35 cellular contexts compared by ENCODE assay signal in genomic region chr10:12922117-12922900, GRCh38.
"Had no signal": no experiment of that assay in that cellular context is flagged by ENCODE, and none has a peak within 500 bp of the region (broad histone marks: within the 10 kb centered on the region; RNA-seq: fewer than 3 reads in every experiment).

No MANE protein-coding gene starts in this region.

- ATAC-seq: activated CD8-positive, alpha-beta T cell treated with anti-CD3 and anti-CD28 coated beads for 36 hours; activated naive CD4-positive, alpha-beta T cell treated with anti-CD3 and anti-CD28 coated beads, Interleukin-2, amount 50 U/mL, for 72 hours; activated T-cell treated with anti-CD3 and anti-CD28 coated beads, Interleukin-2, amount 50 U/mL, for 4 hours; body of pancreas; Right ventricle myocardium inferior had no signal

- H3K9me3 Mint-ChIP-seq: activated CD4-positive, alpha-beta T cell treated with anti-CD3 and anti-CD28 coated beads, Interleukin-2, amount 10 ng/mL, durations not matched to agents 24 days and 14 days; activated CD8-positive, alpha-beta T cell treated with anti-CD3 and anti-CD28 coated beads for 36 hours; activated naive CD4-positive, alpha-beta T cell treated with anti-CD3 and anti-CD28 coated beads for 36 hours; activated naive CD4-positive, alpha-beta T cell treated with anti-CD3 and anti-CD28 coated beads, Interleukin-2, amount 50 U/mL, for 72 hours; activated T-cell treated with anti-CD3 and anti-CD28 coated beads, Interleukin-2, amount 50 U/mL, for 4 hours; activated T-helper 1 cell treated with anti-CD3 and anti-CD28 coated beads, Interleukin-12 subunit alpha, Interleukin-12 subunit beta, Interleukin-2, Interleukin-4 antibody, amounts not matched to agents 30 ng/mL and 10 ng/mL and 1 ng/mL, durations not matched to agents 14 hours and 24 hours and 36 hours; T-helper 1 cell treated with Interleukin-12 subunit alpha and Interleukin-12 subunit beta and Interleukin-4 antibody, amounts not matched to agents 30 μg/mL and 1 μg/mL, for 36 hours; T-helper 2 cell treated with Interferon-gamma antibody and Interleukin-4, amounts not matched to agents 5 μg/mL and 100 μg/mL, for 36 hours had no signal

- H3K27me3 ChIP-seq: adrenal gland, body of pancreas, breast epithelium, MG63 had no signal

- H3K9me3 ChIP-seq: adrenal gland, body of pancreas had no signal

- H3K36me3 ChIP-seq: adrenal gland, breast epithelium, MG63 had no signal

- H3K4me3 Mint-ChIP-seq: activated CD4-positive, alpha-beta T cell treated with anti-CD3 and anti-CD28 coated beads, Interleukin-2, amount 10 ng/mL, durations not matched to agents 24 days and 14 days; activated CD8-positive, alpha-beta T cell treated with anti-CD3 and anti-CD28 coated beads for 36 hours; activated naive CD4-positive, alpha-beta T cell treated with anti-CD3 and anti-CD28 coated beads for 36 hours; activated T-cell treated with anti-CD3 and anti-CD28 coated beads, Interleukin-2, amount 50 U/mL, for 4 hours; activated T-helper 1 cell treated with anti-CD3 and anti-CD28 coated beads, Interleukin-12 subunit alpha, Interleukin-12 subunit beta, Interleukin-2, Interleukin-4 antibody, amounts not matched to agents 30 ng/mL and 10 ng/mL and 1 ng/mL, durations not matched to agents 14 hours and 24 hours and 36 hours; T-helper 1 cell treated with Interleukin-12 subunit alpha and Interleukin-12 subunit beta and Interleukin-4 antibody, amounts not matched to agents 30 μg/mL and 1 μg/mL, for 36 hours; T-helper 2 cell treated with Interferon-gamma antibody and Interleukin-4, amounts not matched to agents 5 μg/mL and 100 μg/mL, for 36 hours had no signal

- H3K27ac Mint-ChIP-seq: activated CD4-positive, alpha-beta T cell treated with anti-CD3 and anti-CD28 coated beads, Interleukin-2, amount 10 ng/mL, durations not matched to agents 24 days and 14 days; activated CD8-positive, alpha-beta T cell treated with anti-CD3 and anti-CD28 coated beads for 36 hours; activated naive CD4-positive, alpha-beta T cell treated with anti-CD3 and anti-CD28 coated beads for 36 hours; activated naive CD4-positive, alpha-beta T cell treated with anti-CD3 and anti-CD28 coated beads, Interleukin-2, amount 50 U/mL, for 72 hours; activated T-helper 1 cell treated with anti-CD3 and anti-CD28 coated beads, Interleukin-12 subunit alpha, Interleukin-12 subunit beta, Interleukin-2, Interleukin-4 antibody, amounts not matched to agents 30 ng/mL and 10 ng/mL and 1 ng/mL, durations not matched to agents 14 hours and 24 hours and 36 hours; T-helper 1 cell treated with Interleukin-12 subunit alpha and Interleukin-12 subunit beta and Interleukin-4 antibody, amounts not matched to agents 30 μg/mL and 1 μg/mL, for 36 hours; T-helper 2 cell treated with Interferon-gamma antibody and Interleukin-4, amounts not matched to agents 5 μg/mL and 100 μg/mL, for 36 hours had no signal

- H3K27ac ChIP-seq: adrenal gland, body of pancreas, breast epithelium, PC-9, RWPE1, SK-N-MC had no signal

- H3K36me3 Mint-ChIP-seq: activated naive CD4-positive, alpha-beta T cell treated with anti-CD3 and anti-CD28 coated beads, Interleukin-2, amount 50 U/mL, for 72 hours had no signal

- FAIRE-seq: astrocyte, RCC 7860, TTC549 had no signal

- DNase-seq: activated CD4-positive, alpha-beta T cell treated with anti-CD3 and anti-CD28 coated beads, Interleukin-2, amount 10 ng/mL, durations not matched to agents 24 days and 14 days; activated CD4-positive, alpha-beta T cell treated with anti-CD3 and anti-CD28 coated beads, Interleukin-2, amount 50 U/mL, for 4 hours; activated CD8-positive, alpha-beta T cell treated with anti-CD3 and anti-CD28 coated beads for 36 hours; activated gamma-delta T cell treated with Interleukin-2 at 50 U/mL for 16 hours; activated naive CD4-positive, alpha-beta T cell treated with anti-CD3 and anti-CD28 coated beads for 36 hours; activated T-cell treated with anti-CD3 and anti-CD28 coated beads for 4 hours; activated T-cell treated with anti-CD3 and anti-CD28 coated beads, Interleukin-2, amount 50 U/mL, for 4 hours; body of pancreas; central memory CD4-positive, alpha-beta T cell; Kasumi-1; KG1; MG63; NCI-H1092; NCI-H1417; NCI-H146; NCI-H187; NCI-H2029 treated with DMSO at 0.1 percent for 48 hours; NCI-H2107; NCI-H510A; NCI-H526; NCI-H748 treated with DMSO at 0.1 percent for 48 hours; NK-92 treated with Interleukin-12 subunit alpha and Interleukin-12 subunit beta, amount 100 ng/mL, for 24 hours; PC-9 had no signal

- H3K4me1 Mint-ChIP-seq: activated CD4-positive, alpha-beta T cell treated with anti-CD3 and anti-CD28 coated beads, Interleukin-2, amount 10 ng/mL, durations not matched to agents 24 days and 14 days had no signal

- H3K4me3 ChIP-seq: adrenal gland, body of pancreas, breast epithelium, MG63, PC-9, SK-N-MC had no signal

- H3K4me1 ChIP-seq: adrenal gland, body of pancreas, breast epithelium had no signal
